10 cellular contexts compared by ENCODE assay signal in genomic region chr9:18438300-18438925, GRCh38.
DNase-seq lines count a peak whose midpoint lies in the region; ATAC-seq lines count a peak whose summit lies in the region.
"Had no signal": no experiment of that assay in that cellular context is flagged by ENCODE, and none has a peak within 500 bp of the region (broad histone marks: within the 10 kb centered on the region; RNA-seq: fewer than 3 reads in every experiment).

No MANE protein-coding gene starts in this region.

- H3K4me3 ChIP-seq in rectal smooth muscle tissue (ENCODE audit: low read length) = peak overlapping the region; percentile 53
- H3K4me3 ChIP-seq: GM12878 had no signal

- no peaks in the 10 kb centered on the region for H3K36me3 ChIP-seq in rectal smooth muscle tissue (ENCODE audit: control insufficient read depth, insufficient read depth, low read length)

- no peaks in the 10 kb centered on the region for H3K27me3 ChIP-seq in rectal smooth muscle tissue (ENCODE audit: control insufficient read depth, insufficient read depth, low read length)

- no peaks in the 10 kb centered on the region for H3K4me1 ChIP-seq in rectal smooth muscle tissue (ENCODE audit: control insufficient read depth, insufficient read depth, low read length)

- H3K9ac ChIP-seq in rectal smooth muscle tissue (ENCODE audit: low read length) = no peak overlapping the region

- H3K27ac ChIP-seq in rectal smooth muscle tissue (ENCODE audit: low read depth, low read length) = peak overlapping the region; percentile 33

- DNase-seq in ELF-1 (ENCODE audit: low read depth, low spot score) (peak; percentile 75), astrocyte of the hippocampus (ENCODE audit: low read depth, low spot score) (peak; percentile 71), hippocampal formation (lab: John Stamatoyannopoulos, UW) (peak; percentile 33 to 39), kidney glomerular epithelial cell (lab: John Stamatoyannopoulos, UW) (no peak), HUDEP-2 (lab: John Stamatoyannopoulos, UW; ENCODE audit: unreplicated experiment in 76 of 76) (no peak)
- DNase-seq: NCI-H146 had no signal

- no peak for ATAC-seq in HG03457 (IDR thresholded peaks at IDR 0.05; ENCODE audit: unreplicated experiment)
- ATAC-seq in GM19351 (IDR thresholded peaks at IDR 0.05; ENCODE audit: unreplicated experiment) = no peak
- ATAC-seq: GM12878 had no signal

Comparison
In these comparisons a context has a peak if more than half of its experiments do, and no peak if none do; other contexts are left out.
1. DNase-seq: peak in ELF-1 (single experiment), astrocyte of the hippocampus (single experiment) and hippocampal formation (2 of 2); none in kidney glomerular epithelial cell (single experiment) and HUDEP-2 (0 of 76).